In the genomic region with DNA sequence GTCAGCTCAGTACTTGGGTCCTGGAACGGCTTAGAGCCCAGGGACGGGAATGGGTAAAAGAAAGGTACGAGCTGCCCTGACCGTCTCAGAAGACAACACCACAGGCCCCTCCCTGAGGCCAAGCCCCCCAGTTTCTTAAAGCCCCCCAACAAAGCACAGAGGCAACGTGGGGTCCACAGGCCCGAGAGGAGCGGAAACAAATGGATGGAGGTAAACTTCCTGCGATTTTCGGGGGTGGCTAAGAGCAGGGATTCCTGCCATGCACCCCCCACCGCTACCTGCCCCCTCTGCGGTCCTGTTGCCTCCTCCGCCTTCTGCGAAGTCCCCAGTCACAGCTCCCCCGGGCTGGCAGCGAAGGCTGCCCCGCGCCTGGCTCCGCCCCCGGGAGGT, we compare ENCODE assay signal across 8 cellular contexts. TPM values are rescaled to one million over a fixed set of nuclear protein-coding genes. Genes with fewer than 3 reads are reported as not detected.
A peak's percentile ranks its signal among the peaks of the same experiment; 100 is the strongest.
DNase-seq lines count a peak whose midpoint lies in the region; ATAC-seq and TF ChIP-seq lines count a peak whose summit lies in the region.

No MANE protein-coding gene starts in this region.

- ATAC-seq in PC-3 (peak; percentile 18), mucosa of descending colon (peak; percentile 22), GM21786 (IDR thresholded peaks at IDR 0.05; ENCODE audit: unreplicated experiment) (no peak)

- H3K9me2 ChIP-seq in DOHH2 (replicated peaks; ENCODE audit: control insufficient read depth, low read length) (no peaks in the 10 kb centered on the region), PC-3 (replicated peaks; ENCODE audit: low read length) (no peaks in the 10 kb centered on the region)

- no peak overlapping the region for H3K9ac ChIP-seq in PC-3 (ENCODE audit: low read length)

- H4K20me1 ChIP-seq in DOHH2 (ENCODE audit: control insufficient read depth, insufficient read depth, low read depth, low read length) (0 out of 2 replicates have a peak, but pooled peaks cover 5% of the 10 kb centered on the region), PC-3 (ENCODE audit: low read length) (0 out of 2 replicates have a peak, but pooled peaks cover 10% of the 10 kb centered on the region)

- H3K27ac ChIP-seq in DOHH2 (ENCODE audit: low read depth, low read length) (no peak overlapping the region), PC-3 (ENCODE audit: low read length) (no peak overlapping the region)

- H3F3A ChIP-seq in DOHH2 (ENCODE audit: control insufficient read depth, insufficient read depth) = no peaks in the 10 kb centered on the region
- no peaks in the 10 kb centered on the region for H3F3A ChIP-seq in PC-3 (ENCODE audit: low read length, unreplicated experiment)

- H3K27me3 ChIP-seq in DOHH2 (ENCODE audit: control insufficient read depth, low read length) (no peaks in the 10 kb centered on the region), PC-3 (ENCODE audit: low read length) (no peaks in the 10 kb centered on the region)

- POLR2A ChIA-PET in PC-3 (lab: Charles Lee; ENCODE audit: unreplicated experiment) = interaction anchor here (0.6 kb wide), 2 partner anchors 102 to 124 kb away, joined by 6 to 13 read pairs; no protein-coding TSS in a partner anchor

- DNase-seq in PC-3 (peak; percentile 38), mucosa of descending colon (peak in 1 of 3 donors; percentile 11), ureter (ENCODE audit: low spot score) (peak; percentile 56), NCI-H187 (lab: John Stamatoyannopoulos, UW) (no peak), RPMI8226 (no peak)
- peak; percentile 16 for DNase-seq in effector CD8-positive, alpha-beta T cell (lab: John Stamatoyannopoulos, UW)

- H3K79me2 ChIP-seq in DOHH2 (ENCODE audit: control insufficient read depth, low read length) = peaks cover 34% of the 10 kb centered on the region
- peaks cover 8% of the 10 kb centered on the region for H3K79me2 ChIP-seq in PC-3 (ENCODE audit: low read length)

- H3K4me3 ChIP-seq in DOHH2 (ENCODE audit: low read length) (peak overlapping the region; percentile 77), PC-3 (ENCODE audit: low read length) (peak overlapping the region; percentile 85), mucosa of descending colon (no peak overlapping the region)

- peaks cover 53% of the 10 kb centered on the region for H3K4me1 ChIP-seq in DOHH2 (ENCODE audit: control insufficient read depth, low read length)
- peaks cover 14% of the 10 kb centered on the region for H3K4me1 ChIP-seq in PC-3 (ENCODE audit: insufficient read depth, low read length)
- H3K4me1 ChIP-seq in mucosa of descending colon (ENCODE audit: low read depth) = peaks cover 11% of the 10 kb centered on the region

- TF ChIP-seq CTCF in DOHH2 (IDR thresholded peaks at IDR 0.05; ENCODE audit: low read depth, low read length, poor library complexity, severe bottlenecking) (no peak), PC-3 (conservative IDR thresholded peaks at IDR 0.05; ENCODE audit: low read depth, low read length) (no peak), mucosa of descending colon (IDR thresholded peaks at IDR 0.05) (no peak)

- CTCF ChIA-PET in PC-3 (lab: Charles Lee) = no interaction called here

- H3K9me3 ChIP-seq in DOHH2 (ENCODE audit: control insufficient read depth, insufficient read depth, low read length) = no peaks in the 10 kb centered on the region
- no peaks in the 10 kb centered on the region for H3K9me3 ChIP-seq in PC-3 (ENCODE audit: low read length)
- H3K9me3 ChIP-seq in mucosa of descending colon = no peaks in the 10 kb centered on the region

- TSS peak; percentile 61 for BruUV-seq in PC-3 (replicated peaks; lab: Mats Ljungman, UMichigan)

- peak overlapping the region; percentile 81 for H3K4me2 ChIP-seq in DOHH2 (ENCODE audit: low read length)
- peak overlapping the region; percentile 82 for H3K4me2 ChIP-seq in PC-3 (ENCODE audit: low read length)

- intact Hi-C loops in PC-3 (cut with micrococcal nuclease) (no loop called here), mucosa of descending colon (cut with DNase I, micrococcal nuclease) (no loop called here)

- no peak overlapping the region for H2AFZ ChIP-seq in PC-3 (ENCODE audit: low read length)

- no peaks in the 10 kb centered on the region for H3K36me3 ChIP-seq in DOHH2 (ENCODE audit: control insufficient read depth, low read length)
- no peaks in the 10 kb centered on the region for H3K36me3 ChIP-seq in PC-3 (ENCODE audit: low read depth, low read length)
- no peaks in the 10 kb centered on the region for H3K36me3 ChIP-seq in mucosa of descending colon (ENCODE audit: low read depth)

RNA-seq across cellular contexts. Expression of a gene that starts 48.2 kb away (rescaled TPM):
- total RNA-seq in PC-3 (2014; rRNA removed) (106 and 134 TPM in 2 replicates), mucosa of descending colon (100 to 1,000 TPM in 1 of 3 donors, 10 to 100 TPM in 1, 1 to 10 TPM in 1; 7.2 to 131 (median 22.5) TPM), ureter (163 TPM)

Comparison
In these comparisons a context has a peak if more than half of its experiments do, and no peak if none do; other contexts are left out.
1. DNase-seq: peak in PC-3 (single experiment), effector CD8-positive, alpha-beta T cell (single experiment) and ureter (single experiment); none in NCI-H187 (0 of 2) and RPMI8226 (single experiment).